In the genomic region with DNA sequence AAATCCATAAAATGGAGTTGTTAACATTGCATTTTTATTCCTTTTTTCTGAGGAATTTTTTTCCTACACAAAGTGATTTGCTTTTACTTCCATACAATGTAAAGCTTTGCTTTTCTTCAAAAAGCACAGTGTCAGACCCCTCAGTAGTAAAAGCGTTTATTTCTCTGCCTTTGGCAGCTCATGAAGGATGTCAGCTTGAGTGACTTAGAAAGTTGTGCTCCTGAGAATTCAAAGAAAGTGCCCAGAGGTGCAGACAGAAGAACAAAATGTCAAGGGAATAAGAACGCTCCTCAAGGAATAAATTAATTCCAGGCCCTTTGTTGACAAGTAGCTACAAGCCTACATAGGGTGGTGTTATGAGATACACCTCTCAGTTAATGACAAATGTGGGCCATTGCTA, we compare ENCODE assay signal across 29 cellular contexts.
"Had no signal": no experiment of that assay in that cellular context is flagged by ENCODE, and none has a peak within 500 bp of the region (broad histone marks: within the 10 kb centered on the region; RNA-seq: fewer than 3 reads in every experiment).

No MANE protein-coding gene starts in this region.

- H3K9me3 ChIP-seq: adrenal gland, body of pancreas had no signal

- H3K36me3 ChIP-seq: adrenal gland, brain microvascular endothelial cell had no signal

- DNase-seq: activated B cell treated with CpG ODN at 0.5 μM for 24 hours; activated CD4-positive, alpha-beta memory T cell treated with anti-CD3 and anti-CD28 coated beads for 36 hours; activated CD4-positive, alpha-beta T cell treated with anti-CD3 and anti-CD28 coated beads for 4 hours; activated CD4-positive, alpha-beta T cell treated with anti-CD3 and anti-CD28 coated beads, Interleukin-2, amount 10 ng/mL, durations not matched to agents 24 days and 14 days; activated CD4-positive, alpha-beta T cell treated with anti-CD3 and anti-CD28 coated beads, Interleukin-2, amount 50 U/mL, for 1 hour; activated CD4-positive, alpha-beta T cell treated with anti-CD3 and anti-CD28 coated beads, Interleukin-2, amount 50 U/mL, for 4 hours; activated CD4-positive, CD25-positive, alpha-beta regulatory T cell treated with anti-CD3 and anti-CD28 coated beads, Interleukin-2, amount 50 U/mL, for 72 hours; activated CD8-positive, alpha-beta memory T cell treated with anti-CD3 and anti-CD28 coated beads, Interleukin-2, amount 50 U/mL, for 4 hours; activated CD8-positive, alpha-beta T cell treated with anti-CD3 and anti-CD28 coated beads for 36 hours; activated effector memory CD4-positive, alpha-beta T cell treated with anti-CD3 and anti-CD28 coated beads, Interleukin-2, amount 50 U/mL, for 16 hours; activated gamma-delta T cell treated with Interleukin-2 at 50 U/mL for 16 hours; activated naive CD4-positive, alpha-beta T cell; activated naive CD4-positive, alpha-beta T cell treated with anti-CD3 and anti-CD28 coated beads for 36 hours; activated naive CD4-positive, alpha-beta T cell treated with anti-CD3 and anti-CD28 coated beads, Interleukin-2, amount 50 U/mL, for 16 hours; activated naive CD8-positive, alpha-beta T cell treated with anti-CD3 and anti-CD28 coated beads for 36 hours; activated T-cell treated with anti-CD3 and anti-CD28 coated beads for 4 hours; activated T-cell treated with anti-CD3 and anti-CD28 coated beads, Interleukin-2, amount 50 U/mL, for 1 hour; activated T-cell treated with anti-CD3 and anti-CD28 coated beads, Interleukin-2, amount 50 U/mL, for 4 hours; activated T-cell treated with anti-CD3 and anti-CD28 coated beads, Interleukin-2, amount 50 U/mL, for 72 hours; adrenal gland; amniotic stem cell; aorta; body of pancreas; brain microvascular endothelial cell; central memory CD4-positive, alpha-beta T cell; T-helper 1 cell; T-helper 2 cell; T-helper 9 cell had no signal

- H3K4me3 ChIP-seq: adrenal gland, body of pancreas had no signal

- H3K27me3 ChIP-seq: adrenal gland, body of pancreas, brain microvascular endothelial cell had no signal

- H3K4me1 ChIP-seq: adrenal gland, body of pancreas had no signal

- H3K27ac ChIP-seq: adrenal gland, body of pancreas, brain microvascular endothelial cell, VCaP had no signal
